Comparison of ENCODE assay signal across 8 cellular contexts in the genomic region with DNA sequence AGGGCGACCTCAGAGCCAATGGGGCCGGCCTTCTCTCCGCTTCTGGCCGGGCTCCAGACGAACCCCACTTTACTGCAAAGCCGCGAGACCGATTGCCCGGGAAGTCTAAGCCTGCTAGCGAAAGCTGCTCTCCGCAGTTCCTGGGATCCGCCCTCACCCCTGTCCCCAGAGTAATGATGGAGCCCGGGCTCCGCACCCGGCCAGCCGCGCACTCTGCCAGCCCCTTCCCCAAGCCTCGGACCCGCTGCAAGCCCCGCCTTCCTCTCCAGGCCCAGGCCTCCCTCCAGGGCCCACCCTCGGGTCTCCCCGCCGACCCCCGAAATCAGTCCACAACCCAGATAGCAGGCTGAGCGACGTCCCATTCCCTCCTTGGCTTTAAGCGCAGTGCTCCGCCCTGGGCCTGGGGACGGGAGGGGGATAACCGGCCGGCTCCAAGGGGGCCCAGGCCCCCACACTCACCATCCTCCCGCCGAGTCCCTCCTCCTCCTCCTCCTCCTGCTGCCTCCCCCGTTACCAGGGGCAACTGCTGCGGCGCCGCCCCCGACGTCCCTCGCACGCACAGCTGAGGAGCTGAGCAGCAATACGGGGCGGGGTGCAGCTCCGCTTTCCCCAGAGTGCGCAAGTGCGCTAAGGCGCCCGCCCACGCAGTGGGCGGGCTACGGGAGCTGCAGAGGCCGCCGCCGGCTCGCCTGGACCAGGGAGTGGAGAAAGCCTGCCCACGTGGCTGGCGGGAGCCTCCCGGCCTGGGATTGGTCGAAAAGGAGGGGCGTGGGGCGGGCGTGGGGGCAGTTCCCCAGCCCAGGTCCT. TPM values are rescaled to one million over a fixed set of nuclear protein-coding genes. Genes with fewer than 3 reads are reported as not detected.
DNase-seq lines count a peak whose midpoint lies in the region; ATAC-seq lines count a peak whose summit lies in the region.

A gene with protein sequence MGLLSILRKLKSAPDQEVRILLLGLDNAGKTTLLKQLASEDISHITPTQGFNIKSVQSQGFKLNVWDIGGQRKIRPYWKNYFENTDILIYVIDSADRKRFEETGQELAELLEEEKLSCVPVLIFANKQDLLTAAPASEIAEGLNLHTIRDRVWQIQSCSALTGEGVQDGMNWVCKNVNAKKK (minus strand): TSS at position 584 of the 807 bp plus-strand sequence. CDS start 122 bp downstream, at position 462.

- H3K27ac Mint-ChIP-seq in activated CD4-positive, alpha-beta T cell treated with anti-CD3 and anti-CD28 coated beads, Interleukin-2, amount 10 ng/mL, durations not matched to agents 24 days and 14 days, result peak within 1 kb of the TSS; percentile 93

- H3K36me3 Mint-ChIP-seq in activated CD4-positive, alpha-beta T cell treated with anti-CD3 and anti-CD28 coated beads, Interleukin-2, amount 10 ng/mL, durations not matched to agents 24 days and 14 days (ENCODE audit: low read depth), result peaks cover 17% of the 10 kb centered on the region

- intact Hi-C loops in activated CD4-positive, alpha-beta T cell treated with anti-CD3 and anti-CD28 coated beads, Interleukin-2, amount 10 ng/mL, durations not matched to agents 24 days and 14 days (cut with micrococcal nuclease), result loop anchor here (1.0 to 5.0 kb wide), 9 partner anchors 29 to 653 kb away; a partner anchor contains a TSS

- peak; percentile 82 to 99 (median 96) for DNase-seq in C1 segment of cervical spinal cord (lab: John Stamatoyannopoulos, UW)
- DNase-seq in NCI-H526 (lab: John Stamatoyannopoulos, UW), result peak; percentile 93 to 97
- DNase-seq in activated CD4-positive, alpha-beta T cell treated with anti-CD3 and anti-CD28 coated beads, Interleukin-2, amount 10 ng/mL, durations not matched to agents 24 days and 14 days, result peak; percentile 98
- peak; percentile 89 for DNase-seq in cortex of kidney (lab: John Stamatoyannopoulos, UW)
- peak; percentile 99 for DNase-seq in left lobe of liver (ENCODE audit: low spot score)
- peak; percentile 97 to 99 for DNase-seq in stimulated activated CD4-positive, alpha-beta T cell treated with anti-CD3 and anti-CD28 coated beads, Interleukin-2, amount 100 ng/mL, for 24 hours

- ATAC-seq in GM19324 (IDR thresholded peaks at IDR 0.05; ENCODE audit: low FRiP score, unreplicated experiment) (peak; percentile 86), HG03460 (IDR thresholded peaks at IDR 0.05; ENCODE audit: unreplicated experiment) (peak; percentile 76), left lobe of liver (peak; percentile 89)

- H3K9me3 Mint-ChIP-seq in activated CD4-positive, alpha-beta T cell treated with anti-CD3 and anti-CD28 coated beads, Interleukin-2, amount 10 ng/mL, durations not matched to agents 24 days and 14 days, result no peaks in the 10 kb centered on the region

- peaks cover 41% of the 10 kb centered on the region for H3K4me1 Mint-ChIP-seq in activated CD4-positive, alpha-beta T cell treated with anti-CD3 and anti-CD28 coated beads, Interleukin-2, amount 10 ng/mL, durations not matched to agents 24 days and 14 days

- H3K27me3 Mint-ChIP-seq in activated CD4-positive, alpha-beta T cell treated with anti-CD3 and anti-CD28 coated beads, Interleukin-2, amount 10 ng/mL, durations not matched to agents 24 days and 14 days, result no peaks in the 10 kb centered on the region

- peak within 1 kb of the TSS; percentile 80 for H3K4me3 Mint-ChIP-seq in activated CD4-positive, alpha-beta T cell treated with anti-CD3 and anti-CD28 coated beads, Interleukin-2, amount 10 ng/mL, durations not matched to agents 24 days and 14 days

RNA-seq across cellular contexts. Expression of the gene that starts here (rescaled TPM):
- 6.3 and 6.4 TPM in 2 replicates for total RNA-seq in activated CD4-positive, alpha-beta T cell treated with anti-CD3 and anti-CD28 coated beads, Interleukin-2, amount 10 ng/mL, durations not matched to agents 24 days and 14 days
- 2.5 TPM for total RNA-seq in left lobe of liver

Comparison
In these comparisons a context has a peak if more than half of its experiments do, and no peak if none do; other contexts are left out.
1. Peak in every context shown above with its lines: DNase-seq and ATAC-seq.